8 cellular contexts compared by ENCODE assay signal in genomic region chr7:72924417-72924747, GRCh38. TPM values are rescaled to one million over a fixed set of nuclear protein-coding genes. Genes with fewer than 3 reads are reported as not detected.
DNase-seq lines count a peak whose midpoint lies in the region; ATAC-seq and TF ChIP-seq lines count a peak whose summit lies in the region.

No MANE protein-coding gene starts in this region.

- no peaks in the 10 kb centered on the region for H3K27me3 ChIP-seq in left lung
- no peaks in the 10 kb centered on the region for H3K27me3 ChIP-seq in tibial nerve

- intact Hi-C loops in left lung (cut with DNase I) = no loop called here

- TF ChIP-seq EP300 in tibial nerve (IDR thresholded peaks at IDR 0.05) = no peak

- ATAC-seq in GM19452 (IDR thresholded peaks at IDR 0.05; ENCODE audit: unreplicated experiment) (peak; percentile 11), HG03432 (IDR thresholded peaks at IDR 0.05; ENCODE audit: unreplicated experiment) (peak; percentile 11), left lung (peak; percentile 5), GM19463 (IDR thresholded peaks at IDR 0.05; ENCODE audit: unreplicated experiment) (no peak)

- 0 to 2% (median 1%) methylated on average over 5 of the region's 5 CpGs for WGBS in adipose tissue, 3 donors
- WGBS in tibial nerve, 2 donors = 0% methylated on average over 5 of the region's 5 CpGs

- H3K4me1 ChIP-seq in left lung (peaks cover 6 to 21% of the 10 kb centered on the region in 2 donors), tibial nerve (peaks cover 0 to 29% (median 13%) of the 10 kb centered on the region in 4 donors)

- TF ChIP-seq CTCF in left lung (IDR thresholded peaks at IDR 0.05) (no peak), tibial nerve (IDR thresholded peaks at IDR 0.05) (no peak)

- peak overlapping the region; percentile 64 to 90 for H3K4me3 ChIP-seq in left lung
- peak overlapping the region; percentile 72 to 91 (median 76) for H3K4me3 ChIP-seq in tibial nerve

- no peak for DNase-seq in left lung
- DNase-seq in tibial nerve (ENCODE audit: low spot score in 2 of 2) = no peak
- no peak for DNase-seq in kidney tubule cell (ENCODE audit: low spot score)
- no peak for DNase-seq in activated CD4-positive, alpha-beta T cell treated with anti-CD3 and anti-CD28 coated beads, Interleukin-2, amount 50 U/mL, for 1 hour

- no peaks in the 10 kb centered on the region for H3K9me3 ChIP-seq in left lung
- no peaks in the 10 kb centered on the region for H3K9me3 ChIP-seq in tibial nerve

- TF ChIP-seq POLR2A in tibial nerve (IDR thresholded peaks at IDR 0.05) = no peak

- H3K36me3 ChIP-seq in left lung (peaks cover 0 to 38% of the 10 kb centered on the region in 2 donors), tibial nerve (peaks cover 0 to 35% (median 6%) of the 10 kb centered on the region in 3 donors)

- peak overlapping the region; percentile 70 for H3K27ac ChIP-seq in adipose tissue (ENCODE audit: low read depth, low read length)
- peak overlapping the region; percentile 89 to 94 for H3K27ac ChIP-seq in left lung
- H3K27ac ChIP-seq in tibial nerve = peak overlapping the region; percentile 69 to 94 (median 88)

RNA-seq across cellular contexts. Expression of gene POM121, which starts 0.5 kb away (rescaled TPM):
- polyA plus RNA-seq in adipose tissue = 10 to 100 TPM in 2 of 3 donors, 1 to 10 TPM in 1; 9.6 to 31.3 (median 17.2) TPM
- total RNA-seq in left lung = 10 to 100 TPM; 28.8 to 36.4 TPM
- total RNA-seq in tibial nerve = 10 to 100 TPM; 14.2 to 22.2 (median 17.5) TPM

RNA-seq across cellular contexts. Expression of gene TRIM74, which starts 44.9 kb away (rescaled TPM):
- polyA plus RNA-seq in adipose tissue = 1 to 10 TPM in 1 of 3 donors, under 1 TPM in 1, not detected in 1; 0.30 to 1.0 TPM
- total RNA-seq in left lung = under 1 TPM in 1 of 2 donors, not detected in 1; 0.26 TPM
- 1 to 10 TPM in 1 of 4 donors, not detected in 3; 1.4 TPM for total RNA-seq in tibial nerve
